Comparison of ENCODE assay signal across 8 cellular contexts in genomic region chr4:99816611-99817309, GRCh38. TPM values are rescaled to one million over a fixed set of nuclear protein-coding genes. Genes with fewer than 3 reads are reported as not detected.
A peak's percentile ranks its signal among the peaks of the same experiment; 100 is the strongest.
DNase-seq lines count a peak whose midpoint lies in the region; ATAC-seq and TF ChIP-seq lines count a peak whose summit lies in the region.

TSS of gene DAPP1 (plus strand) at chr4:99816827. CDS start at chr4:99816914, 87 bp downstream.

- CTCF ChIA-PET in SK-N-SH (lab: Yijun Ruan, JAX): interaction anchor here (0.9 kb wide), 1 partner anchor 22 kb away, joined by 3 read pairs; no protein-coding TSS in a partner anchor

- no peaks in the 10 kb centered on the region for H3K9me3 ChIP-seq in T-helper 17 cell (ENCODE audit: control insufficient read depth, low read length, poor library complexity, severe bottlenecking)
- no peaks in the 10 kb centered on the region for H3K9me3 ChIP-seq in tibial artery
- H3K9me3 ChIP-seq in SK-N-SH: no peaks in the 10 kb centered on the region

- POLR2A ChIA-PET in SK-N-SH (lab: Yijun Ruan, JAX): no interaction called here

- peak within 1 kb of the TSS; percentile 94 for H3K4me3 Mint-ChIP-seq in T-helper 17 cell
- H3K4me3 Mint-ChIP-seq in activated naive CD8-positive, alpha-beta T cell treated with anti-CD3 and anti-CD28 coated beads, Interleukin-2, amount 50 U/mL, for 24 hours: peak within 1 kb of the TSS; percentile 81
- peak within 1 kb of the TSS; percentile 90 to 98 (median 93) for H3K4me3 Mint-ChIP-seq in naive B cell

- WGBS in SK-N-SH (ENCODE audit: low lambda C conversion rate): 94% methylated on average over 3 of the region's 7 CpGs

- no peaks in the 10 kb centered on the region for H3K9me2 ChIP-seq in SK-N-SH

- H3K9me3 Mint-ChIP-seq in activated naive CD8-positive, alpha-beta T cell treated with anti-CD3 and anti-CD28 coated beads, Interleukin-2, amount 50 U/mL, for 24 hours: no peaks in the 10 kb centered on the region
- no peaks in the 10 kb centered on the region for H3K9me3 Mint-ChIP-seq in naive B cell

- no peaks in the 10 kb centered on the region for H4K20me1 ChIP-seq in SK-N-SH (ENCODE audit: insufficient read depth)

- no peak for TF ChIP-seq RAD21 in SK-N-SH (IDR thresholded peaks at IDR 0.05; ENCODE audit: low read length)

- no peak for TF ChIP-seq EP300 in SK-N-SH (IDR thresholded peaks at IDR 0.05; ENCODE audit: borderline replicate concordance in 1 of 2, low read depth in 1 of 2, low read length in 1 of 2)

- peak; percentile 95 for ATAC-seq in GM19025 (IDR thresholded peaks at IDR 0.05; ENCODE audit: low read depth, unreplicated experiment)
- peak; percentile 99 for ATAC-seq in HG03097 (IDR thresholded peaks at IDR 0.05; ENCODE audit: low FRiP score, unreplicated experiment)
- ATAC-seq in T-helper 17 cell: peak; percentile 95
- ATAC-seq in activated naive CD8-positive, alpha-beta T cell treated with anti-CD3 and anti-CD28 coated beads, Interleukin-2, amount 50 U/mL, for 24 hours: peak; percentile 95
- peak; percentile 90 to 91 for ATAC-seq in naive B cell (ENCODE audit: low read depth in 2 of 2)

- DNase-seq in T-helper 17 cell (peak; percentile 43 to 63 (median 58)), naive B cell (peak; percentile 92), tibial artery (peak; percentile 31 to 64), HuH-7 (ENCODE audit: low spot score) (no peak), SK-N-SH (no peak)
- peak; percentile 71 for DNase-seq in activated naive CD8-positive, alpha-beta T cell treated with anti-CD3 and anti-CD28 coated beads, Interleukin-2, amount 50 U/mL, for 24 hours

- no peak within 1 kb of the TSS for H3K4me2 ChIP-seq in SK-N-SH

- TF ChIP-seq CTCF in tibial artery (IDR thresholded peaks at IDR 0.05) (no peak), SK-N-SH (IDR thresholded peaks at IDR 0.05) (no peak)

- peaks cover 47% of the 10 kb centered on the region for H3K4me1 Mint-ChIP-seq in T-helper 17 cell
- peaks cover 83% of the 10 kb centered on the region for H3K4me1 Mint-ChIP-seq in activated naive CD8-positive, alpha-beta T cell treated with anti-CD3 and anti-CD28 coated beads, Interleukin-2, amount 50 U/mL, for 24 hours
- H3K4me1 Mint-ChIP-seq in naive B cell: peaks cover 48 to 58% (median 51%) of the 10 kb centered on the region in 3 donors

- H3K4me1 ChIP-seq in tibial artery (no peaks in the 10 kb centered on the region), SK-N-SH (ENCODE audit: control insufficient read depth in 1 of 2, insufficient read depth in 2 of 2, low read depth in 1 of 2, low read length in 1 of 2) (no peaks in the 10 kb centered on the region; a peak in 1 of 4 replicates)

- H3K9ac ChIP-seq in SK-N-SH: no peak within 1 kb of the TSS

- intact Hi-C loops in tibial artery (cut with DNase I; ENCODE audit: low total_unique reads): no loop called here

- H2AFZ ChIP-seq in SK-N-SH (ENCODE audit: low read depth): no peak within 1 kb of the TSS

- H3K27ac ChIP-seq in tibial artery: no peak within 1 kb of the TSS
- H3K27ac ChIP-seq in SK-N-SH (ENCODE audit: low read depth in 2 of 2, low read length in 1 of 2): no peak within 1 kb of the TSS

- H3K36me3 ChIP-seq in tibial artery: no peaks in the 10 kb centered on the region
- H3K36me3 ChIP-seq in SK-N-SH (replicated peaks in 1 of 2; ENCODE audit: control insufficient read depth in 1 of 2, insufficient read depth in 2 of 2, low read length in 1 of 2): no peaks in the 10 kb centered on the region

- H3K79me2 ChIP-seq in SK-N-SH (ENCODE audit: insufficient read depth): no peaks in the 10 kb centered on the region

- peak within 1 kb of the TSS; percentile 95 for H3K27ac Mint-ChIP-seq in T-helper 17 cell
- peak within 1 kb of the TSS; percentile 90 for H3K27ac Mint-ChIP-seq in activated naive CD8-positive, alpha-beta T cell treated with anti-CD3 and anti-CD28 coated beads, Interleukin-2, amount 50 U/mL, for 24 hours
- H3K27ac Mint-ChIP-seq in naive B cell: peak within 1 kb of the TSS; percentile 93 to 99 (median 98)

- H3K36me3 Mint-ChIP-seq in T-helper 17 cell (ENCODE audit: low read depth) (peaks cover 2% of the 10 kb centered on the region), naive B cell (peaks cover 0 to 11% of the 10 kb centered on the region in 2 donors)
- H3K36me3 Mint-ChIP-seq in activated naive CD8-positive, alpha-beta T cell treated with anti-CD3 and anti-CD28 coated beads, Interleukin-2, amount 50 U/mL, for 24 hours (ENCODE audit: low read depth): peaks cover 9% of the 10 kb centered on the region

- H3F3A ChIP-seq in SK-N-SH (replicated peaks; ENCODE audit: insufficient read depth): no peaks in the 10 kb centered on the region

- peak within 1 kb of the TSS in 1 of 2 donors; percentile 8 for H3K4me3 ChIP-seq in tibial artery
- no peak within 1 kb of the TSS for H3K4me3 ChIP-seq in SK-N-SH (ENCODE audit: low read depth in 2 of 2, low read length in 1 of 2)

- no peaks in the 10 kb centered on the region for H3K27me3 ChIP-seq in tibial artery
- no peaks in the 10 kb centered on the region for H3K27me3 ChIP-seq in SK-N-SH (ENCODE audit: insufficient read depth)

- H3K27me3 Mint-ChIP-seq in T-helper 17 cell (no peaks in the 10 kb centered on the region), naive B cell (no peaks in the 10 kb centered on the region)
- no peaks in the 10 kb centered on the region for H3K27me3 Mint-ChIP-seq in activated naive CD8-positive, alpha-beta T cell treated with anti-CD3 and anti-CD28 coated beads, Interleukin-2, amount 50 U/mL, for 24 hours

TF ChIP-seq in SK-N-SH, 30 proteins besides CTCF, POLR2A, EP300 and RAD21:
- TF ChIP-seq POLR2AphosphoS5 (IDR thresholded peaks at IDR 0.05; ENCODE audit: low read depth, low read length) (no peak), FOXJ3 (CRISPR knock-in tag; IDR thresholded peaks at IDR 0.05) (no peak), PBX3 (IDR thresholded peaks at IDR 0.05) (no peak), FOSL2 (IDR thresholded peaks at IDR 0.05; ENCODE audit: borderline replicate concordance, low read depth) (no peak), GATA2 (CRISPR knock-in tag; IDR thresholded peaks at IDR 0.05) (no peak), EZH2phosphoT487 (IDR thresholded peaks at IDR 0.05; ENCODE audit: borderline replicate concordance, low read depth) (no peak), YY1 (IDR thresholded peaks at IDR 0.05; ENCODE audit: low read depth) (no peak), CHD2 (IDR thresholded peaks at IDR 0.05; ENCODE audit: low read length, partially characterized antibody) (no peak), MAX (IDR thresholded peaks at IDR 0.05; ENCODE audit: low read depth) (no peak), FOXM1 (IDR thresholded peaks at IDR 0.05; ENCODE audit: low read depth) (no peak)

RNA-seq across cellular contexts. Expression of gene DAPP1, which starts in this region (rescaled TPM):
- total RNA-seq in T-helper 17 cell: 10 to 100 TPM; 24.5 to 50.4 TPM
- polyA plus RNA-seq in naive B cell (ENCODE audit: low read depth in 6 of 6): 100 to 1,000 TPM; 114 to 255 (median 199) TPM
- not detected in 2 replicates for polyA plus RNA-seq in SK-N-SH (2012; rRNA removed)
- polyA plus RNA-seq in SK-N-SH (2012; cell fraction: cytosol; rRNA removed): not detected in 2 replicates
- not detected in 2 replicates for polyA plus RNA-seq in SK-N-SH (2012; cell fraction: nucleus; rRNA removed)

Comparison
In these comparisons a context has a peak if more than half of its experiments do, and no peak if none do; other contexts are left out.
1. RNA of gene DAPP1 (polyA plus RNA-seq): 114 to 255 TPM in naive B cell; not detected in SK-N-SH; every median in the first group is over 100 times any median in the second.
2. DNase-seq: peak in T-helper 17 cell (3 of 3), activated naive CD8-positive, alpha-beta T cell treated with anti-CD3 and anti-CD28 coated beads, Interleukin-2, amount 50 U/mL, for 24 hours (single experiment), naive B cell (single experiment) and tibial artery (2 of 2); none in HuH-7 (single experiment) and SK-N-SH (single experiment).
3. Peak in every context shown above with its lines, with median percentiles within 50 percentile points of each other: ATAC-seq, H3K27ac Mint-ChIP-seq and H3K4me3 Mint-ChIP-seq.